In genomic region chr10:122162566-122163181, GRCh38 we compare ENCODE assay signal across 8 cellular contexts.
DNase-seq lines count a peak whose midpoint lies in the region; ATAC-seq and TF ChIP-seq lines count a peak whose summit lies in the region.
"Had no signal": no experiment of that assay in that cellular context is flagged by ENCODE, and none has a peak within 500 bp of the region (broad histone marks: within the 10 kb centered on the region; RNA-seq: fewer than 3 reads in every experiment).

No MANE protein-coding gene starts in this region.

- peak overlapping the region; percentile 91 for H3K27ac ChIP-seq in HUES48 (ENCODE audit: low read depth, low read length)
- peak overlapping the region; percentile 52 for H3K27ac ChIP-seq in iPS-20b (ENCODE audit: low read length)
- H3K27ac ChIP-seq in spleen = no peak overlapping the region

- TF ChIP-seq CTCF in spleen (IDR thresholded peaks at IDR 0.05 in 8 of 11, conservative IDR thresholded peaks at IDR 0.05 in 3 of 11) = no peak

- peaks cover 40% of the 10 kb centered on the region for H3K4me1 ChIP-seq in HUES48 (ENCODE audit: control insufficient read depth, insufficient read depth, low read length)
- H3K4me1 ChIP-seq in iPS-20b (ENCODE audit: insufficient read depth, low read length) = peaks cover 25% of the 10 kb centered on the region; the same call in 1 of the 2 replicates
- H3K4me1 ChIP-seq in spleen = peaks cover 5 to 20% (median 13%) of the 10 kb centered on the region in 6 donors

- H3K9me3 ChIP-seq in HUES48 (ENCODE audit: control insufficient read depth, insufficient read depth, low read length) = no peaks in the 10 kb centered on the region
- H3K9me3 ChIP-seq in iPS-20b (ENCODE audit: insufficient read depth, low read depth, low read length) = no peaks in the 10 kb centered on the region
- no peaks in the 10 kb centered on the region for H3K9me3 ChIP-seq in spleen

- peak; percentile 50 for DNase-seq in astrocyte of the hippocampus (ENCODE audit: low read depth, low spot score)
- no peak for DNase-seq in spleen
- no peak for DNase-seq in NCI-H146 (lab: John Stamatoyannopoulos, UW)
- DNase-seq in HCEC 1CT = no peak
- DNase-seq in activated CD8-positive, alpha-beta T cell treated with anti-CD3 and anti-CD28 coated beads, Interleukin-2, amount 10 ng/mL, durations not matched to agents 7 days and 5 days = no peak
- DNase-seq: Kasumi-1 had no signal

- CTCF ChIA-PET in activated CD8-positive, alpha-beta T cell treated with anti-CD3 and anti-CD28 coated beads, Interleukin-2, amount 10 ng/mL, durations not matched to agents 7 days and 5 days (lab: Charles Lee) = no interaction called here

- H3K36me3 ChIP-seq in HUES48 (ENCODE audit: control insufficient read depth, insufficient read depth, low read length) (no peaks in the 10 kb centered on the region), iPS-20b (ENCODE audit: insufficient read depth, low read depth, low read length) (peaks cover 5% of the 10 kb centered on the region; the same call in 1 of the 2 replicates), spleen (no peaks in the 10 kb centered on the region)

- no peaks in the 10 kb centered on the region for H3K9me3 Mint-ChIP-seq in activated CD8-positive, alpha-beta T cell treated with anti-CD3 and anti-CD28 coated beads, Interleukin-2, amount 10 ng/mL, durations not matched to agents 7 days and 5 days (ENCODE audit: insufficient read depth)

- H3K27ac Mint-ChIP-seq in activated CD8-positive, alpha-beta T cell treated with anti-CD3 and anti-CD28 coated beads, Interleukin-2, amount 10 ng/mL, durations not matched to agents 7 days and 5 days = no peak overlapping the region

- no peaks in the 10 kb centered on the region for H3K36me3 Mint-ChIP-seq in activated CD8-positive, alpha-beta T cell treated with anti-CD3 and anti-CD28 coated beads, Interleukin-2, amount 10 ng/mL, durations not matched to agents 7 days and 5 days (ENCODE audit: low read depth)

- POLR2A ChIA-PET in activated CD8-positive, alpha-beta T cell treated with anti-CD3 and anti-CD28 coated beads, Interleukin-2, amount 10 ng/mL, durations not matched to agents 7 days and 5 days (lab: Charles Lee) = no interaction called here

- intact Hi-C loops in spleen (cut with DNase I; ENCODE audit: low total_unique reads) = no loop called here

- H3K4me1 Mint-ChIP-seq in activated CD8-positive, alpha-beta T cell treated with anti-CD3 and anti-CD28 coated beads, Interleukin-2, amount 10 ng/mL, durations not matched to agents 7 days and 5 days (ENCODE audit: low read depth) = peaks cover 5% of the 10 kb centered on the region

- H3K27me3 ChIP-seq in HUES48 (ENCODE audit: control insufficient read depth, insufficient read depth, low read length) = no peaks in the 10 kb centered on the region; the same call in 1 of the 2 replicates
- H3K27me3 ChIP-seq in iPS-20b (ENCODE audit: insufficient read depth, low read length) = peaks cover 9% of the 10 kb centered on the region; the same call in 1 of the 2 replicates
- peaks cover 0 to 89% (median 38%) of the 10 kb centered on the region in 7 donors for H3K27me3 ChIP-seq in spleen (replicated peaks in 1 of 7)

- peak overlapping the region; percentile 87 for H3K9ac ChIP-seq in HUES48 (ENCODE audit: low read depth, low read length)
- H3K9ac ChIP-seq in iPS-20b (ENCODE audit: low read depth, low read length) = peak overlapping the region; percentile 89; the same call in 1 of the 2 replicates

- 44 to 71% (median 52%) methylated on average over 7 to 16 of the region's 16 CpGs for WGBS in spleen, 5 donors

- TF ChIP-seq POLR2A in spleen (IDR thresholded peaks at IDR 0.05) = no peak

- ATAC-seq in activated CD8-positive, alpha-beta T cell treated with anti-CD3 and anti-CD28 coated beads, Interleukin-2, amount 10 ng/mL, durations not matched to agents 7 days and 5 days = no peak

- peaks cover 57% of the 10 kb centered on the region for H3K27me3 Mint-ChIP-seq in activated CD8-positive, alpha-beta T cell treated with anti-CD3 and anti-CD28 coated beads, Interleukin-2, amount 10 ng/mL, durations not matched to agents 7 days and 5 days (ENCODE audit: low read depth)

- H3K4me3 ChIP-seq in HUES48 (ENCODE audit: low read depth, low read length) = peak overlapping the region; percentile 78
- peak overlapping the region; percentile 72 for H3K4me3 ChIP-seq in iPS-20b (ENCODE audit: low read length)
- peak overlapping the region in 5 of 8 donors; percentile 17 to 62 (median 34) for H3K4me3 ChIP-seq in spleen

- no peak overlapping the region for H3K4me3 Mint-ChIP-seq in activated CD8-positive, alpha-beta T cell treated with anti-CD3 and anti-CD28 coated beads, Interleukin-2, amount 10 ng/mL, durations not matched to agents 7 days and 5 days

Comparison
In these comparisons a context has a peak if more than half of its experiments do, and no peak if none do; other contexts are left out.
1. H3K27ac ChIP-seq: peak in HUES48 (single experiment) and iPS-20b (single experiment); none in spleen (0 of 8).
2. Peak in every context shown above with its lines, with median percentiles within 50 percentile points of each other: H3K4me3 ChIP-seq.